1 cellular context compared by ENCODE assay signal in the genomic region with DNA sequence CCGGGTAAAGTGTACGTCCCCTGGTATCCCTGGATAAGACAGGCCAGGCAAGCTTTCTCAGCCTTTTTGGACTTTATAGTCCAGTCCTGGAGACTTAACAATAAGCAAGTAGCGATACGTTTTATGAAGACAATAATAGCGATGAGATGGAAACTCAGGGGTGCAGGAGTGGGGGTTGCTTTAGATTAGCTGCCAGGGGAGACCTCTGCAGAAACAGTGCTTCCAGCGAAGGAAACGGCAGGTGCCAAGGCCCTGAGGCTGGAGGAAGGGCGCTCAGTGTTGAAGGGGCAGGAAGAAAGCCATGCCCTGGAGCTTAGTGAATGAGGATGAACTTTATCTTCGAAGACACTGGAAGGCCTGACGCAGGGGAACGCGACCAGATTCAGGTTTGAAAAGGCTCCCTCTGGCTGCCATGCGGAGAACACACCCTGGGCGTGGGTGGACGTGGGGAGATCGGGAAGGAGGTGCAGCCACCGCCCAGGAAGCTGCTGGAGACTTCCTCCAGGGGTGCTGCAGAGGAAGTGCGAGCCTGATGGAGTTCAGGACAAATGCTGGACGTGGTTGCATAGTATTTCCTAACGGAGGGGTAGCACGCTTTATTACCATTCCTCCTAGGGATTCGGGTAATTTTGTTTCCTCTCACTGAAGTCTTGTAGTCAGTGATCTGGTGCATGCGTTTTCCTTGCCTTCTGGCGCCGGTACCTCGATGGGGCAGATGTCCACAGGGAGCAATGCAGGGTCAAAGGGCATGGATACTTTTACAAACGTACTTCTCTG.
TF ChIP-seq lines count a peak whose summit lies in the region.

No MANE protein-coding gene starts in this region.

TF ChIP-seq in HepG2, 621 proteins besides CTCF, POLR2A, EP300 and RAD21 (continued from another document and continues in another):
- TF ChIP-seq, protein P1, sequence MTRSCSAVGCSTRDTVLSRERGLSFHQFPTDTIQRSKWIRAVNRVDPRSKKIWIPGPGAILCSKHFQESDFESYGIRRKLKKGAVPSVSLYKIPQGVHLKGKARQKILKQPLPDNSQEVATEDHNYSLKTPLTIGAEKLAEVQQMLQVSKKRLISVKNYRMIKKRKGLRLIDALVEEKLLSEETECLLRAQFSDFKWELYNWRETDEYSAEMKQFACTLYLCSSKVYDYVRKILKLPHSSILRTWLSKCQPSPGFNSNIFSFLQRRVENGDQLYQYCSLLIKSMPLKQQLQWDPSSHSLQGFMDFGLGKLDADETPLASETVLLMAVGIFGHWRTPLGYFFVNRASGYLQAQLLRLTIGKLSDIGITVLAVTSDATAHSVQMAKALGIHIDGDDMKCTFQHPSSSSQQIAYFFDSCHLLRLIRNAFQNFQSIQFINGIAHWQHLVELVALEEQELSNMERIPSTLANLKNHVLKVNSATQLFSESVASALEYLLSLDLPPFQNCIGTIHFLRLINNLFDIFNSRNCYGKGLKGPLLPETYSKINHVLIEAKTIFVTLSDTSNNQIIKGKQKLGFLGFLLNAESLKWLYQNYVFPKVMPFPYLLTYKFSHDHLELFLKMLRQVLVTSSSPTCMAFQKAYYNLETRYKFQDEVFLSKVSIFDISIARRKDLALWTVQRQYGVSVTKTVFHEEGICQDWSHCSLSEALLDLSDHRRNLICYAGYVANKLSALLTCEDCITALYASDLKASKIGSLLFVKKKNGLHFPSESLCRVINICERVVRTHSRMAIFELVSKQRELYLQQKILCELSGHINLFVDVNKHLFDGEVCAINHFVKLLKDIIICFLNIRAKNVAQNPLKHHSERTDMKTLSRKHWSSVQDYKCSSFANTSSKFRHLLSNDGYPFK (CRISPR knock-in tag; IDR thresholded peaks at IDR 0.05; ENCODE audit: borderline replicate concordance) = no peak; the same call in 1 of the 2 replicates
- TF ChIP-seq, protein P2, sequence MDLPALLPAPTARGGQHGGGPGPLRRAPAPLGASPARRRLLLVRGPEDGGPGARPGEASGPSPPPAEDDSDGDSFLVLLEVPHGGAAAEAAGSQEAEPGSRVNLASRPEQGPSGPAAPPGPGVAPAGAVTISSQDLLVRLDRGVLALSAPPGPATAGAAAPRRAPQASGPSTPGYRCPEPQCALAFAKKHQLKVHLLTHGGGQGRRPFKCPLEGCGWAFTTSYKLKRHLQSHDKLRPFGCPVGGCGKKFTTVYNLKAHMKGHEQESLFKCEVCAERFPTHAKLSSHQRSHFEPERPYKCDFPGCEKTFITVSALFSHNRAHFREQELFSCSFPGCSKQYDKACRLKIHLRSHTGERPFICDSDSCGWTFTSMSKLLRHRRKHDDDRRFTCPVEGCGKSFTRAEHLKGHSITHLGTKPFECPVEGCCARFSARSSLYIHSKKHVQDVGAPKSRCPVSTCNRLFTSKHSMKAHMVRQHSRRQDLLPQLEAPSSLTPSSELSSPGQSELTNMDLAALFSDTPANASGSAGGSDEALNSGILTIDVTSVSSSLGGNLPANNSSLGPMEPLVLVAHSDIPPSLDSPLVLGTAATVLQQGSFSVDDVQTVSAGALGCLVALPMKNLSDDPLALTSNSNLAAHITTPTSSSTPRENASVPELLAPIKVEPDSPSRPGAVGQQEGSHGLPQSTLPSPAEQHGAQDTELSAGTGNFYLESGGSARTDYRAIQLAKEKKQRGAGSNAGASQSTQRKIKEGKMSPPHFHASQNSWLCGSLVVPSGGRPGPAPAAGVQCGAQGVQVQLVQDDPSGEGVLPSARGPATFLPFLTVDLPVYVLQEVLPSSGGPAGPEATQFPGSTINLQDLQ (CRISPR knock-in tag; IDR thresholded peaks at IDR 0.05) = no peak
- TF ChIP-seq SALL1 (CRISPR knock-in tag; IDR thresholded peaks at IDR 0.05) (peak; percentile 81; the same call in 1 of the 2 replicates), SYNCRIP (IDR thresholded peaks at IDR 0.05; ENCODE audit: insufficient read depth, low read depth, low read length) (no peak), PRPF4 (IDR thresholded peaks at IDR 0.05; ENCODE audit: low read depth, low read length, poor library complexity, severe bottlenecking) (no peak), ZNF441 (CRISPR knock-in tag; IDR thresholded peaks at IDR 0.05; ENCODE audit: borderline replicate concordance) (no peak), ZC3H13 (CRISPR knock-in tag; IDR thresholded peaks at IDR 0.05) (no peak), U2AF2 (IDR thresholded peaks at IDR 0.05; ENCODE audit: low read depth, low read length) (no peak), MAF1 (CRISPR knock-in tag; IDR thresholded peaks at IDR 0.05; ENCODE audit: borderline replicate concordance) (no peak), KAT8 (CRISPR knock-in tag; IDR thresholded peaks at IDR 0.05) (peak; percentile 63; the same call in 1 of the 2 replicates), FOSL1 (CRISPR knock-in tag; IDR thresholded peaks at IDR 0.05; ENCODE audit: borderline replicate concordance) (no peak), RCOR2 (CRISPR knock-in tag; IDR thresholded peaks at IDR 0.05) (no peak), ZNF766 (CRISPR knock-in tag; IDR thresholded peaks at IDR 0.05; ENCODE audit: borderline replicate concordance) (no peak), ELF4 (CRISPR knock-in tag; IDR thresholded peaks at IDR 0.05; ENCODE audit: borderline replicate concordance) (0 out of 2 replicates have a peak, but pooled peaks have one; percentile 66), ZNF598 (CRISPR knock-in tag; IDR thresholded peaks at IDR 0.05; ENCODE audit: borderline replicate concordance) (no peak; the same call in 1 of the 2 replicates), ZNF350 (CRISPR knock-in tag; IDR thresholded peaks at IDR 0.05; ENCODE audit: borderline replicate concordance, low read depth) (no peak), HDAC6 (IDR thresholded peaks at IDR 0.05; ENCODE audit: low read depth, low read length) (no peak), SNAI1 (CRISPR knock-in tag; IDR thresholded peaks at IDR 0.05; ENCODE audit: borderline replicate concordance) (no peak), ZNF652 (CRISPR knock-in tag; IDR thresholded peaks at IDR 0.05; ENCODE audit: borderline replicate concordance, low read depth) (no peak), ZNF703 (CRISPR knock-in tag; IDR thresholded peaks at IDR 0.05; ENCODE audit: borderline replicate concordance) (no peak), HNRNPUL1 (IDR thresholded peaks at IDR 0.05; ENCODE audit: low read depth, low read length) (no peak), THYN1 (CRISPR knock-in tag; IDR thresholded peaks at IDR 0.05; ENCODE audit: borderline replicate concordance, low read depth) (no peak), KDM2A (CRISPR knock-in tag; IDR thresholded peaks at IDR 0.05; ENCODE audit: borderline replicate concordance, low read depth) (peak; percentile 56; the same call in 1 of the 2 replicates), MXD4 (CRISPR knock-in tag; IDR thresholded peaks at IDR 0.05) (peak; percentile 36; the same call in 1 of the 2 replicates), ZNF619 (CRISPR knock-in tag; IDR thresholded peaks at IDR 0.05) (no peak), ZNF263 (CRISPR knock-in tag; IDR thresholded peaks at IDR 0.05) (0 out of 2 replicates have a peak, but pooled peaks have one; percentile 25), ADNP (CRISPR knock-in tag; IDR thresholded peaks at IDR 0.05) (no peak), NKX3-1 (CRISPR knock-in tag; IDR thresholded peaks at IDR 0.05) (no peak), HOXD1 (CRISPR knock-in tag; IDR thresholded peaks at IDR 0.05) (0 out of 2 replicates have a peak, but pooled peaks have one; percentile 1), POGZ (CRISPR knock-in tag; IDR thresholded peaks at IDR 0.05) (no peak; the same call in 1 of the 2 replicates), ZNF672 (CRISPR knock-in tag; IDR thresholded peaks at IDR 0.05) (no peak), RAD51 (IDR thresholded peaks at IDR 0.05; ENCODE audit: borderline replicate concordance) (no peak), ZNF432 (CRISPR knock-in tag; IDR thresholded peaks at IDR 0.05; ENCODE audit: borderline replicate concordance) (no peak), KLF15 (CRISPR knock-in tag; IDR thresholded peaks at IDR 0.05; ENCODE audit: borderline replicate concordance) (no peak), SMAD9 (CRISPR knock-in tag; IDR thresholded peaks at IDR 0.05) (0 out of 2 replicates have a peak, but pooled peaks have one; percentile 57), ZFYVE20 (CRISPR knock-in tag; IDR thresholded peaks at IDR 0.05; ENCODE audit: borderline replicate concordance, low read depth) (no peak), ZNF331 (CRISPR knock-in tag; IDR thresholded peaks at IDR 0.05) (no peak; the same call in 1 of the 2 replicates), KLF6 (CRISPR knock-in tag; IDR thresholded peaks at IDR 0.05) (no peak), ZNF788 (CRISPR knock-in tag; IDR thresholded peaks at IDR 0.05; ENCODE audit: borderline replicate concordance) (peak; percentile 76; the same call in 1 of the 2 replicates)
- TF ChIP-seq, protein P3, sequence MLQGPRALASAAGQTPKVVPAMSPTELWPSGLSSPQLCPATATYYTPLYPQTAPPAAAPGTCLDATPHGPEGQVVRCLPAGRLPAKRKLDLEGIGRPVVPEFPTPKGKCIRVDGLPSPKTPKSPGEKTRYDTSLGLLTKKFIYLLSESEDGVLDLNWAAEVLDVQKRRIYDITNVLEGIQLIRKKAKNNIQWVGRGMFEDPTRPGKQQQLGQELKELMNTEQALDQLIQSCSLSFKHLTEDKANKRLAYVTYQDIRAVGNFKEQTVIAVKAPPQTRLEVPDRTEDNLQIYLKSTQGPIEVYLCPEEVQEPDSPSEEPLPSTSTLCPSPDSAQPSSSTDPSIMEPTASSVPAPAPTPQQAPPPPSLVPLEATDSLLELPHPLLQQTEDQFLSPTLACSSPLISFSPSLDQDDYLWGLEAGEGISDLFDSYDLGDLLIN (CRISPR knock-in tag; IDR thresholded peaks at IDR 0.05; ENCODE audit: borderline replicate concordance) = no peak
- TF ChIP-seq, protein P4, sequence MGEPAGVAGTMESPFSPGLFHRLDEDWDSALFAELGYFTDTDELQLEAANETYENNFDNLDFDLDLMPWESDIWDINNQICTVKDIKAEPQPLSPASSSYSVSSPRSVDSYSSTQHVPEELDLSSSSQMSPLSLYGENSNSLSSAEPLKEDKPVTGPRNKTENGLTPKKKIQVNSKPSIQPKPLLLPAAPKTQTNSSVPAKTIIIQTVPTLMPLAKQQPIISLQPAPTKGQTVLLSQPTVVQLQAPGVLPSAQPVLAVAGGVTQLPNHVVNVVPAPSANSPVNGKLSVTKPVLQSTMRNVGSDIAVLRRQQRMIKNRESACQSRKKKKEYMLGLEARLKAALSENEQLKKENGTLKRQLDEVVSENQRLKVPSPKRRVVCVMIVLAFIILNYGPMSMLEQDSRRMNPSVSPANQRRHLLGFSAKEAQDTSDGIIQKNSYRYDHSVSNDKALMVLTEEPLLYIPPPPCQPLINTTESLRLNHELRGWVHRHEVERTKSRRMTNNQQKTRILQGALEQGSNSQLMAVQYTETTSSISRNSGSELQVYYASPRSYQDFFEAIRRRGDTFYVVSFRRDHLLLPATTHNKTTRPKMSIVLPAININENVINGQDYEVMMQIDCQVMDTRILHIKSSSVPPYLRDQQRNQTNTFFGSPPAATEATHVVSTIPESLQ (CRISPR knock-in tag; conservative IDR thresholded peaks at IDR 0.05) = no peak
- TF ChIP-seq, protein P5, sequence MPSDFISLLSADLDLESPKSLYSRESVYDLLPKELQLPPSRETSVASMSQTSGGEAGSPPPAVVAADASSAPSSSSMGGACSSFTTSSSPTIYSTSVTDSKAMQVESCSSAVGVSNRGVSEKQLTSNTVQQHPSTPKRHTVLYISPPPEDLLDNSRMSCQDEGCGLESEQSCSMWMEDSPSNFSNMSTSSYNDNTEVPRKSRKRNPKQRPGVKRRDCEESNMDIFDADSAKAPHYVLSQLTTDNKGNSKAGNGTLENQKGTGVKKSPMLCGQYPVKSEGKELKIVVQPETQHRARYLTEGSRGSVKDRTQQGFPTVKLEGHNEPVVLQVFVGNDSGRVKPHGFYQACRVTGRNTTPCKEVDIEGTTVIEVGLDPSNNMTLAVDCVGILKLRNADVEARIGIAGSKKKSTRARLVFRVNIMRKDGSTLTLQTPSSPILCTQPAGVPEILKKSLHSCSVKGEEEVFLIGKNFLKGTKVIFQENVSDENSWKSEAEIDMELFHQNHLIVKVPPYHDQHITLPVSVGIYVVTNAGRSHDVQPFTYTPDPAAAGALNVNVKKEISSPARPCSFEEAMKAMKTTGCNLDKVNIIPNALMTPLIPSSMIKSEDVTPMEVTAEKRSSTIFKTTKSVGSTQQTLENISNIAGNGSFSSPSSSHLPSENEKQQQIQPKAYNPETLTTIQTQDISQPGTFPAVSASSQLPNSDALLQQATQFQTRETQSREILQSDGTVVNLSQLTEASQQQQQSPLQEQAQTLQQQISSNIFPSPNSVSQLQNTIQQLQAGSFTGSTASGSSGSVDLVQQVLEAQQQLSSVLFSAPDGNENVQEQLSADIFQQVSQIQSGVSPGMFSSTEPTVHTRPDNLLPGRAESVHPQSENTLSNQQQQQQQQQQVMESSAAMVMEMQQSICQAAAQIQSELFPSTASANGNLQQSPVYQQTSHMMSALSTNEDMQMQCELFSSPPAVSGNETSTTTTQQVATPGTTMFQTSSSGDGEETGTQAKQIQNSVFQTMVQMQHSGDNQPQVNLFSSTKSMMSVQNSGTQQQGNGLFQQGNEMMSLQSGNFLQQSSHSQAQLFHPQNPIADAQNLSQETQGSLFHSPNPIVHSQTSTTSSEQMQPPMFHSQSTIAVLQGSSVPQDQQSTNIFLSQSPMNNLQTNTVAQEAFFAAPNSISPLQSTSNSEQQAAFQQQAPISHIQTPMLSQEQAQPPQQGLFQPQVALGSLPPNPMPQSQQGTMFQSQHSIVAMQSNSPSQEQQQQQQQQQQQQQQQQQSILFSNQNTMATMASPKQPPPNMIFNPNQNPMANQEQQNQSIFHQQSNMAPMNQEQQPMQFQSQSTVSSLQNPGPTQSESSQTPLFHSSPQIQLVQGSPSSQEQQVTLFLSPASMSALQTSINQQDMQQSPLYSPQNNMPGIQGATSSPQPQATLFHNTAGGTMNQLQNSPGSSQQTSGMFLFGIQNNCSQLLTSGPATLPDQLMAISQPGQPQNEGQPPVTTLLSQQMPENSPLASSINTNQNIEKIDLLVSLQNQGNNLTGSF (CRISPR knock-in tag; IDR thresholded peaks at IDR 0.05) = no peak
- TF ChIP-seq, protein P6, sequence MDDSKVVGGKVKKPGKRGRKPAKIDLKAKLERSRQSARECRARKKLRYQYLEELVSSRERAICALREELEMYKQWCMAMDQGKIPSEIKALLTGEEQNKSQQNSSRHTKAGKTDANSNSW (CRISPR knock-in tag; IDR thresholded peaks at IDR 0.05; ENCODE audit: borderline replicate concordance) = no peak; the same call in 1 of the 2 replicates
- TF ChIP-seq, protein P7, sequence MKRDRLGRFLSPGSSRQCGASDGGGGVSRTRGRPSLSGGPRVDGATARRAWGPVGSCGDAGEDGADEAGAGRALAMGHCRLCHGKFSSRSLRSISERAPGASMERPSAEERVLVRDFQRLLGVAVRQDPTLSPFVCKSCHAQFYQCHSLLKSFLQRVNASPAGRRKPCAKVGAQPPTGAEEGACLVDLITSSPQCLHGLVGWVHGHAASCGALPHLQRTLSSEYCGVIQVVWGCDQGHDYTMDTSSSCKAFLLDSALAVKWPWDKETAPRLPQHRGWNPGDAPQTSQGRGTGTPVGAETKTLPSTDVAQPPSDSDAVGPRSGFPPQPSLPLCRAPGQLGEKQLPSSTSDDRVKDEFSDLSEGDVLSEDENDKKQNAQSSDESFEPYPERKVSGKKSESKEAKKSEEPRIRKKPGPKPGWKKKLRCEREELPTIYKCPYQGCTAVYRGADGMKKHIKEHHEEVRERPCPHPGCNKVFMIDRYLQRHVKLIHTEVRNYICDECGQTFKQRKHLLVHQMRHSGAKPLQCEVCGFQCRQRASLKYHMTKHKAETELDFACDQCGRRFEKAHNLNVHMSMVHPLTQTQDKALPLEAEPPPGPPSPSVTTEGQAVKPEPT (CRISPR knock-in tag; IDR thresholded peaks at IDR 0.05; ENCODE audit: low read depth) = peak; percentile 80; the same call in 1 of the 2 replicates
